13 cellular contexts compared by ENCODE assay signal in genomic region chr1:4711191-4711915, GRCh38. TPM values are rescaled to one million over a fixed set of nuclear protein-coding genes. Genes with fewer than 3 reads are reported as not detected.
DNase-seq lines count a peak whose midpoint lies in the region; ATAC-seq lines count a peak whose summit lies in the region.
"Had no signal": no experiment of that assay in that cellular context is flagged by ENCODE, and none has a peak within 500 bp of the region (broad histone marks: within the 10 kb centered on the region; RNA-seq: fewer than 3 reads in every experiment).

No MANE protein-coding gene starts in this region.

- H3K27me3 Mint-ChIP-seq in naive thymus-derived CD8-positive, alpha-beta T cell: peaks cover 7 to 37% (median 20%) of the 10 kb centered on the region in 5 donors

- peaks cover 15% of the 10 kb centered on the region for H3K4me1 ChIP-seq in BLaER1

- peaks cover 16% of the 10 kb centered on the region for H3K9me3 ChIP-seq in BLaER1

- H3K27ac ChIP-seq in BLaER1: no peak overlapping the region
- peak overlapping the region; percentile 19 for H3K27ac ChIP-seq in cingulate gyrus (ENCODE audit: low read depth, low read length)
- H3K27ac ChIP-seq: upper lobe of left lung had no signal

- H3K36me3 ChIP-seq in BLaER1: no peaks in the 10 kb centered on the region
- no peaks in the 10 kb centered on the region for H3K36me3 ChIP-seq in H7 (replicated peaks; ENCODE audit: control insufficient read depth, insufficient read depth, low read length)
- H3K36me3 ChIP-seq: upper lobe of left lung had no signal

- no peaks in the 10 kb centered on the region for H4K20me1 ChIP-seq in BLaER1

- H3K36me3 Mint-ChIP-seq in naive thymus-derived CD8-positive, alpha-beta T cell: peaks cover 0 to 3% (median 0%) of the 10 kb centered on the region in 3 donors

- peak; percentile 87 for DNase-seq in H7
- no peak for DNase-seq in naive thymus-derived CD8-positive, alpha-beta T cell
- DNase-seq in NCI-H1092 (lab: John Stamatoyannopoulos, UW): no peak
- no peak for DNase-seq in NCI-H2171 (lab: John Stamatoyannopoulos, UW)
- DNase-seq in pons (ENCODE audit: low spot score): no peak
- DNase-seq: activated CD4-positive, alpha-beta memory T cell treated with anti-CD3 and anti-CD28 coated beads, Interleukin-2, amount 10 ng/mL, durations not matched to agents 7 days and 5 days; activated naive CD4-positive, alpha-beta T cell treated with Interleukin-2 at 50 U/mL for 16 hours; mammary epithelial cell; NCI-H82 had no signal

- H3K4me2 ChIP-seq in BLaER1: peak overlapping the region; percentile 59

- H3K4me3 ChIP-seq in BLaER1 (no peak overlapping the region), H7 (ENCODE audit: insufficient read depth, low read depth, low read length) (no peak overlapping the region)
- H3K4me3 ChIP-seq: upper lobe of left lung had no signal

- H3K4me1 Mint-ChIP-seq in naive thymus-derived CD8-positive, alpha-beta T cell: peaks cover 5 to 16% (median 9%) of the 10 kb centered on the region in 4 donors
- H3K4me1 Mint-ChIP-seq: activated CD4-positive, alpha-beta memory T cell treated with anti-CD3 and anti-CD28 coated beads, Interleukin-2, amount 10 ng/mL, durations not matched to agents 7 days and 5 days had no signal

- H3K9me3 Mint-ChIP-seq in naive thymus-derived CD8-positive, alpha-beta T cell: peaks cover 0 to 16% (median 2%) of the 10 kb centered on the region in 9 donors

- H3K27ac Mint-ChIP-seq in naive thymus-derived CD8-positive, alpha-beta T cell: peak overlapping the region in 2 of 10 donors; percentile 15 to 16
- H3K27ac Mint-ChIP-seq: activated CD4-positive, alpha-beta memory T cell treated with anti-CD3 and anti-CD28 coated beads, Interleukin-2, amount 10 ng/mL, durations not matched to agents 7 days and 5 days had no signal

- peak in 1 of 2 donors; percentile 25 for ATAC-seq in naive thymus-derived CD8-positive, alpha-beta T cell
- no peak for ATAC-seq in GM18517 (IDR thresholded peaks at IDR 0.05; ENCODE audit: unreplicated experiment)

- peak overlapping the region in 8 of 10 donors; percentile 32 to 81 (median 50) for H3K4me3 Mint-ChIP-seq in naive thymus-derived CD8-positive, alpha-beta T cell
- H3K4me3 Mint-ChIP-seq: activated CD4-positive, alpha-beta memory T cell treated with anti-CD3 and anti-CD28 coated beads, Interleukin-2, amount 10 ng/mL, durations not matched to agents 7 days and 5 days had no signal

- no peak overlapping the region for H3K9ac ChIP-seq in BLaER1

- POLR2A ChIA-PET in naive thymus-derived CD8-positive, alpha-beta T cell (lab: Charles Lee): no interaction called here

- H3K27me3 ChIP-seq in BLaER1: peaks cover 25% of the 10 kb centered on the region
- peaks cover 3% of the 10 kb centered on the region for H3K27me3 ChIP-seq in H7 (ENCODE audit: control insufficient read depth, insufficient read depth, low read length)

RNA-seq across cellular contexts. Expression of gene AJAP1, which starts 56.9 kb away (rescaled TPM):
- 13.2 and 15.1 TPM in 2 replicates for total RNA-seq in H7 (2014; rRNA removed; shearing (Covaris generic))
- under 1 TPM; 0.11 to 0.21 TPM for total RNA-seq in naive thymus-derived CD8-positive, alpha-beta T cell
- under 1 TPM in 1 of 3 donors, not detected in 2; 0.01 TPM for polyA plus RNA-seq in naive thymus-derived CD8-positive, alpha-beta T cell
- total RNA-seq: activated CD4-positive, alpha-beta memory T cell treated with anti-CD3 and anti-CD28 coated beads, Interleukin-2, amount 10 ng/mL, durations not matched to agents 7 days and 5 days had no signal

Comparison
In these comparisons a context has a peak if more than half of its experiments do, and no peak if none do; other contexts are left out.
1. RNA of gene AJAP1, which starts 56.9 kb away (total RNA-seq): 13.2 to 15.1 TPM in H7; 0.11 to 0.21 TPM in naive thymus-derived CD8-positive, alpha-beta T cell; every median in the first group is over 10 times any median in the second.